In the genomic region with DNA sequence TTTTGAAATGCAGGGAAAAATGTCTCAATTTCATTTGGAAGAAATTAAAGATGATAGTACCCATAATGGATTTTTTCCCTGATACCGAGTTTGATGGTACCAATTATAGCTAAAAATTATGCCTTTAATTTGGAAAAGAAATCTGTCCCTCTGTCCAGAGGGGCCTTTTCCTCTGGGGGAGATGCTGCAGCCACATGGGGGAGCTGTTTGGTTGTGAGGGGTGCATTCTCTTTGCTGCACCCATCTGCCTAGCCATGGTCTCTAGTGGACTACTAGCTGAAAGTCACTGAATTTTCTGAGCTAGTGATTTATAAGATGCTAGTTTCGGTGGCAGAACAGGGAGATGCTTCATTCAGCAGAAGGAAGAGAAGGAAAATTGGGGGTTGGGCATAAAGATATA, we compare ENCODE assay signal across 8 cellular contexts. TPM values are rescaled to one million over a fixed set of nuclear protein-coding genes. Genes with fewer than 3 reads are reported as not detected.
A peak's percentile ranks its signal among the peaks of the same experiment; 100 is the strongest.
DNase-seq lines count a peak whose midpoint lies in the region; ATAC-seq, FAIRE-seq and TF ChIP-seq lines count a peak whose summit lies in the region.

No MANE protein-coding gene starts in this region.

- no peaks in the 10 kb centered on the region for H3K9me3 Mint-ChIP-seq in nephron progenitor cell

- ATAC-seq in HG02623 (IDR thresholded peaks at IDR 0.05; ENCODE audit: unreplicated experiment) = no peak

- H3K27ac Mint-ChIP-seq in nephron progenitor cell = no peak overlapping the region

- no peak overlapping the region for H3K4me3 Mint-ChIP-seq in nephron progenitor cell

- H3K36me3 Mint-ChIP-seq in nephron progenitor cell (ENCODE audit: low read depth) = peaks cover 33% of the 10 kb centered on the region

- FAIRE-seq in bronchial epithelial cell (lab: Jason Lieb, UNC) (no peak), RCC 7860 (lab: Jason Lieb, UNC) (no peak)

- H3K36me3 ChIP-seq in bronchial epithelial cell (ENCODE audit: control insufficient read depth, insufficient read depth, low read length) = peaks cover 10% of the 10 kb centered on the region

- H3K27me3 Mint-ChIP-seq in nephron progenitor cell (ENCODE audit: low read depth, poor library complexity) = no peaks in the 10 kb centered on the region

- H3K27me3 ChIP-seq in bronchial epithelial cell (ENCODE audit: control insufficient read depth, insufficient read depth, low read length) = no peaks in the 10 kb centered on the region

- no peaks in the 10 kb centered on the region for H3K4me1 Mint-ChIP-seq in nephron progenitor cell

- no peak for TF ChIP-seq POLR2A in NB4 (IDR thresholded peaks at IDR 0.05; ENCODE audit: extremely low read depth, insufficient read length)

- peak; percentile 80 for TF ChIP-seq CTCF in GM12864 (IDR thresholded peaks at IDR 0.05; ENCODE audit: low read depth, low read length, missing control alignments)
- TF ChIP-seq CTCF in NB4 (IDR thresholded peaks at IDR 0.05; ENCODE audit: low read depth, low read length) = peak; percentile 71
- TF ChIP-seq CTCF in bronchial epithelial cell (IDR thresholded peaks at IDR 0.05; ENCODE audit: insufficient read depth, low read length, severe bottlenecking) = peak; percentile 63
- peak; percentile 31 for TF ChIP-seq CTCF in nephron progenitor cell (IDR thresholded peaks at IDR 0.05)

- H3K4me3 ChIP-seq in GM12864 (ENCODE audit: low read depth, low read length) (no peak overlapping the region), NB4 (ENCODE audit: low read depth, low read length) (no peak overlapping the region), bronchial epithelial cell (ENCODE audit: low read depth, low read length) (no peak overlapping the region)

- DNase-seq in GM12864 (ENCODE audit: low read depth) = no peak
- DNase-seq in NB4 (ENCODE audit: low read depth) = peak; percentile 32
- no peak for DNase-seq in bronchial epithelial cell (ENCODE audit: low read depth)
- peak; percentile 23 for DNase-seq in nephron progenitor cell
- DNase-seq in RCC 7860 (ENCODE audit: low spot score) = no peak
- DNase-seq in putamen (ENCODE audit: low spot score) = no peak
- DNase-seq in DMS153 treated with DMSO at 0.1 percent for 48 hours (lab: John Stamatoyannopoulos, UW; ENCODE audit: unreplicated experiment) = no peak

RNA-seq across cellular contexts. Expression of gene SEC61B, which starts 9.6 kb away (rescaled TPM):
- 62.9 and 77.2 TPM in 2 replicates for total RNA-seq in bronchial epithelial cell

RNA-seq across cellular contexts. Expression of gene ALG2, which starts 10.0 kb away (rescaled TPM):
- total RNA-seq in bronchial epithelial cell = 33.2 and 55.0 TPM in 2 replicates

Comparison
In these comparisons a context has a peak if more than half of its experiments do, and no peak if none do; other contexts are left out.
1. DNase-seq: peak in NB4 (single experiment) and nephron progenitor cell (single experiment); none in GM12864 (single experiment), bronchial epithelial cell (single experiment), RCC 7860 (single experiment), putamen (single experiment) and DMS153 treated with DMSO at 0.1 percent for 48 hours (single experiment).
2. Peak in every context shown above with its lines, with median percentiles within 50 percentile points of each other: CTCF ChIP-seq.